In genomic region chr9:34457266-34458012, GRCh38 we compare ENCODE assay signal across 1 cellular context.
A peak's percentile ranks its signal among the peaks of the same experiment; 100 is the strongest.
TF ChIP-seq lines count a peak whose summit lies in the region.

No MANE protein-coding gene starts in this region.

TF ChIP-seq in SK-N-SH treated with all-trans-retinoic acid at 6 μM for 48 hours, 23 proteins besides CTCF, POLR2A, EP300 and RAD21 (continued from another document):
- TF ChIP-seq PATZ1 (CRISPR knock-in tag; IDR thresholded peaks at IDR 0.05; ENCODE audit: borderline replicate concordance) (0 out of 2 replicates have a peak, but pooled peaks have one; percentile 21), TOX (CRISPR knock-in tag; IDR thresholded peaks at IDR 0.05; ENCODE audit: borderline replicate concordance) (no peak)
TF ChIP-seq in SK-N-SH treated with all-trans-retinoic acid at 6 μM for 48 hours: peak in this region for 1.
